10 cellular contexts compared by ENCODE assay signal in the genomic region with DNA sequence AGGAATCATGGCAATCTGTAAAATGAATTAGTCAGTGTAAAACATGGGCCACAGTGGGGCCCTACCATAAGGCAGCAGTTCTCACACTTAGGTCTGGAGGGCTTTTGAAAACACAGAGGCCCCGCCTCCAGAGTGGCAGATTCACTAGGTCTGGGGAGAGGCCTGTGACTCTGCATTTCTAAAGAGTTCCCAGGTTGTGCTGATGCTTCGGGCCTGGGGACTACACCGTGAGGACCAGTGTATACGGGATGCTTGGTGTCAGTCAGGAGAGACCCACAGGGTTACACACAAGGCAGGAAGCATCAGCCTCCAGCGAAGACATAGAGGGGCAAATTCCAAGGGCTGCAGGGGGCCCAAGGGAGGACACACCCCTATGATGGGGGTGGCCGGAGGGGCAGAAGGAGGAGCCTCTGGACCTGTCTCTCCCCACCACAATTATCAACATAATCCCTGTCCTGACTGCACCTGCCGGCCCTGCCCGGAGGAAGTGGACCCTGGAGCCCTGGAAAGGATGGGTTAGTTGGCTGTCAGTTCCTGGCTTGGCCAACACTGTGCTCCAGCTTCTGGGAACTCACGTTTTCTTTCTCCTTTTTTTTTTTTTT. TPM values are rescaled to one million over a fixed set of nuclear protein-coding genes. Genes with fewer than 3 reads are reported as not detected.
DNase-seq lines count a peak whose midpoint lies in the region; ATAC-seq and TF ChIP-seq lines count a peak whose summit lies in the region.
"Had no signal": no experiment of that assay in that cellular context is flagged by ENCODE, and none has a peak within 500 bp of the region (broad histone marks: within the 10 kb centered on the region; RNA-seq: fewer than 3 reads in every experiment).

No MANE protein-coding gene starts in this region.

- H4K20me1 ChIP-seq in KMS-11 (ENCODE audit: insufficient read depth): no peaks in the 10 kb centered on the region

- 72 to 74% methylated on average over 9 of the region's 9 CpGs for WGBS in aorta, 2 donors

- H3K27ac Mint-ChIP-seq in activated T-helper 17 cell treated with anti-CD3 and anti-CD28 coated beads, Interleukin-2, amount 50 U/mL, for 72 hours: peak overlapping the region; percentile 95
- peak overlapping the region; percentile 99 to 100 for H3K27ac Mint-ChIP-seq in natural killer cell

- H3K4me1 Mint-ChIP-seq in activated T-helper 17 cell treated with anti-CD3 and anti-CD28 coated beads, Interleukin-2, amount 50 U/mL, for 72 hours: peaks cover 19% of the 10 kb centered on the region
- peaks cover 56 to 58% of the 10 kb centered on the region in 2 donors for H3K4me1 Mint-ChIP-seq in natural killer cell

- peak overlapping the region; percentile 85 for H3K4me3 Mint-ChIP-seq in activated T-helper 17 cell treated with anti-CD3 and anti-CD28 coated beads, Interleukin-2, amount 50 U/mL, for 72 hours
- H3K4me3 Mint-ChIP-seq in natural killer cell: peak overlapping the region; percentile 84
- H3K4me3 Mint-ChIP-seq: neural crest cell had no signal

- no peaks in the 10 kb centered on the region for H3K79me2 ChIP-seq in KMS-11 (ENCODE audit: insufficient read depth, low read depth)

- H3K9me3 ChIP-seq in aorta (ENCODE audit: control insufficient read depth, low read length): no peaks in the 10 kb centered on the region

- TF ChIP-seq CTCF in KMS-11 (conservative IDR thresholded peaks at IDR 0.05; ENCODE audit: low read depth, low read length) (no peak), natural killer cell (IDR thresholded peaks at IDR 0.05) (no peak)

- H3K27me3 ChIP-seq in KMS-11 (ENCODE audit: insufficient read depth, low read depth) (no peaks in the 10 kb centered on the region), aorta (ENCODE audit: control insufficient read depth in 1 of 2, insufficient read depth in 2 of 2, low read length in 1 of 2) (no peaks in the 10 kb centered on the region)

- intact Hi-C loops in natural killer cell (cut with micrococcal nuclease): no loop called here
- intact Hi-C loops in aorta (cut with DNase I): loop anchor here in 1 of 2 donors (10.0 kb wide), 1 partner anchor 153 kb away; no protein-coding TSS in a partner anchor

- H3K36me3 ChIP-seq in KMS-11 (ENCODE audit: insufficient read depth) (no peaks in the 10 kb centered on the region), aorta (ENCODE audit: control insufficient read depth in 1 of 2, insufficient read depth in 2 of 2, low read length in 1 of 2) (no peaks in the 10 kb centered on the region)

- H3K36me3 Mint-ChIP-seq in activated T-helper 17 cell treated with anti-CD3 and anti-CD28 coated beads, Interleukin-2, amount 50 U/mL, for 72 hours (ENCODE audit: low read depth): peaks cover 37% of the 10 kb centered on the region
- no peaks in the 10 kb centered on the region for H3K36me3 Mint-ChIP-seq in natural killer cell

- no peaks in the 10 kb centered on the region for H3K9me3 Mint-ChIP-seq in activated T-helper 17 cell treated with anti-CD3 and anti-CD28 coated beads, Interleukin-2, amount 50 U/mL, for 72 hours
- H3K9me3 Mint-ChIP-seq in natural killer cell: no peaks in the 10 kb centered on the region
- H3K9me3 Mint-ChIP-seq: neural crest cell had no signal

- no peaks in the 10 kb centered on the region for H3K27me3 Mint-ChIP-seq in activated T-helper 17 cell treated with anti-CD3 and anti-CD28 coated beads, Interleukin-2, amount 50 U/mL, for 72 hours
- H3K27me3 Mint-ChIP-seq in natural killer cell (ENCODE audit: low read depth in 2 of 2): no peaks in the 10 kb centered on the region

- peak; percentile 6 for ATAC-seq in activated T-helper 17 cell treated with anti-CD3 and anti-CD28 coated beads, Interleukin-2, amount 50 U/mL, for 72 hours (replicated peaks)
- peak in 2 of 3 donors; percentile 22 to 34 for ATAC-seq in natural killer cell
- no peak for ATAC-seq in HG02981 (IDR thresholded peaks at IDR 0.05; ENCODE audit: unreplicated experiment)
- ATAC-seq in aorta (ENCODE audit: low FRiP score): no peak

- H3K4me1 ChIP-seq in KMS-11 (ENCODE audit: low read depth, poor library complexity, severe bottlenecking) (peaks cover 82% of the 10 kb centered on the region), aorta (ENCODE audit: control insufficient read depth in 1 of 2, insufficient read depth in 2 of 2, low read length in 2 of 2) (no peaks in the 10 kb centered on the region)

- DNase-seq in NCI-H748 (lab: John Stamatoyannopoulos, UW; ENCODE audit: unreplicated experiment) (peak; percentile 61), NCI-H748 treated with DMSO at 0.1 percent for 48 hours (lab: John Stamatoyannopoulos, UW) (no peak), natural killer cell (no peak), HT-29 (ENCODE audit: low spot score) (no peak), aorta (no peak)

- peak overlapping the region; percentile 76 for H3K4me2 ChIP-seq in KMS-11

- H2AFZ ChIP-seq in KMS-11 (ENCODE audit: low read depth): peak overlapping the region; percentile 79

- peak overlapping the region; percentile 68 for H3K27ac ChIP-seq in KMS-11
- H3K27ac ChIP-seq in aorta (ENCODE audit: low read depth in 1 of 2, low read length in 2 of 2): no peak overlapping the region

- H3K4me3 ChIP-seq in KMS-11 (IDR thresholded peaks at IDR 0.05; ENCODE audit: insufficient read depth, low read depth, low read length): no peak overlapping the region
- H3K4me3 ChIP-seq in aorta (ENCODE audit: low read length in 2 of 2): no peak overlapping the region

- H3K9ac ChIP-seq in KMS-11: peak overlapping the region; percentile 58; the same call in 1 of the 2 replicates

RNA-seq across cellular contexts. Expression of gene FGD2, which starts 46.7 kb away (rescaled TPM):
- total RNA-seq in activated T-helper 17 cell treated with anti-CD3 and anti-CD28 coated beads, Interleukin-2, amount 50 U/mL, for 72 hours: 1 to 10 TPM; 5.3 to 8.3 TPM
- total RNA-seq in natural killer cell (10 to 100 TPM in 2 of 3 donors, 1 to 10 TPM in 1; 6.3 to 22.3 (median 14.1) TPM), aorta (10 to 100 TPM; 19.9 to 33.9 TPM)
- 0.31 and 0.53 TPM in 2 replicates for total RNA-seq in HT-29 (2014; rRNA removed; shearing (Covaris generic))
- 10 to 100 TPM in 1 of 2 donors, 1 to 10 TPM in 1; 2.2 to 12.9 TPM for polyA plus RNA-seq in aorta
- total RNA-seq: neural crest cell had no signal
- polyA plus RNA-seq: AG04450 had no signal

Comparison
In these comparisons a context has a peak if more than half of its experiments do, and no peak if none do; other contexts are left out.
1. ATAC-seq: peak in activated T-helper 17 cell treated with anti-CD3 and anti-CD28 coated beads, Interleukin-2, amount 50 U/mL, for 72 hours (single experiment) and natural killer cell (2 of 3); none in HG02981 (single experiment) and aorta (single experiment).